ENCODE assay signal across 17 cellular contexts in genomic region chr14:51430079-51430478, GRCh38.
A peak's percentile ranks its signal among the peaks of the same experiment; 100 is the strongest.
DNase-seq lines count a peak whose midpoint lies in the region; ATAC-seq and TF ChIP-seq lines count a peak whose summit lies in the region.
"Had no signal": no experiment of that assay in that cellular context is flagged by ENCODE, and none has a peak within 500 bp of the region (broad histone marks: within the 10 kb centered on the region; RNA-seq: fewer than 3 reads in every experiment).

No MANE protein-coding gene starts in this region.

- H3K4me3 Mint-ChIP-seq in brain = peak overlapping the region in 2 of 5 experiments; percentile 7 to 23
- no peak overlapping the region for H3K4me3 Mint-ChIP-seq in activated CD8-positive, alpha-beta T cell treated with anti-CD3 and anti-CD28 coated beads for 36 hours
- H3K4me3 Mint-ChIP-seq in immature natural killer cell = no peak overlapping the region
- H3K4me3 Mint-ChIP-seq: activated CD4-positive, alpha-beta T cell treated with anti-CD3 and anti-CD28 coated beads, Interleukin-2, amount 10 ng/mL, durations not matched to agents 24 days and 14 days; activated naive CD8-positive, alpha-beta T cell treated with anti-CD3 and anti-CD28 coated beads, Interleukin-2, amount 10 ng/mL, durations not matched to agents 7 days and 5 days; activated T-cell treated with anti-CD3 and anti-CD28 coated beads, Interleukin-2, amount 50 U/mL, for 72 hours; central memory CD8-positive, alpha-beta T cell had no signal

- no peaks in the 10 kb centered on the region for H3K36me3 Mint-ChIP-seq in brain
- no peaks in the 10 kb centered on the region for H3K36me3 Mint-ChIP-seq in activated CD8-positive, alpha-beta T cell treated with anti-CD3 and anti-CD28 coated beads for 36 hours (ENCODE audit: low read depth)
- no peaks in the 10 kb centered on the region for H3K36me3 Mint-ChIP-seq in immature natural killer cell
- H3K36me3 Mint-ChIP-seq: activated naive CD8-positive, alpha-beta T cell treated with anti-CD3 and anti-CD28 coated beads, Interleukin-2, amount 10 ng/mL, durations not matched to agents 7 days and 5 days had no signal

- TF ChIP-seq CTCF in brain (conservative IDR thresholded peaks at IDR 0.05) (no peak), left ventricle myocardium inferior (IDR thresholded peaks at IDR 0.05; ENCODE audit: borderline replicate concordance) (no peak), testis (IDR thresholded peaks at IDR 0.05) (no peak)
- TF ChIP-seq CTCF in activated CD8-positive, alpha-beta T cell treated with anti-CD3 and anti-CD28 coated beads for 36 hours (IDR thresholded peaks at IDR 0.05) = no peak

- H3K4me3 ChIP-seq in left ventricle myocardium inferior (peak overlapping the region; percentile 12), testis (no peak overlapping the region)
- H3K4me3 ChIP-seq: skin epidermis, tibial artery had no signal

- H3K9me3 Mint-ChIP-seq in brain (peaks cover 0 to 4% (median 0%) of the 10 kb centered on the region in 5 experiments), immature natural killer cell (peaks cover 0 to 4% (median 0%) of the 10 kb centered on the region in 6 donors)
- no peaks in the 10 kb centered on the region for H3K9me3 Mint-ChIP-seq in activated CD8-positive, alpha-beta T cell treated with anti-CD3 and anti-CD28 coated beads for 36 hours
- H3K9me3 Mint-ChIP-seq: activated CD4-positive, alpha-beta T cell treated with anti-CD3 and anti-CD28 coated beads, Interleukin-2, amount 10 ng/mL, durations not matched to agents 24 days and 14 days; activated T-cell treated with anti-CD3 and anti-CD28 coated beads, Interleukin-2, amount 50 U/mL, for 72 hours; central memory CD8-positive, alpha-beta T cell had no signal

- CTCF ChIA-PET in activated CD8-positive, alpha-beta T cell treated with anti-CD3 and anti-CD28 coated beads for 36 hours (lab: Charles Lee) = no interaction called here

- ATAC-seq in activated CD8-positive, alpha-beta T cell treated with anti-CD3 and anti-CD28 coated beads for 36 hours = no peak
- ATAC-seq: activated T-cell treated with anti-CD3 and anti-CD28 coated beads, Interleukin-2, amount 50 U/mL, for 72 hours had no signal

- H3K36me3 ChIP-seq in left ventricle myocardium inferior = no peaks in the 10 kb centered on the region
- H3K36me3 ChIP-seq in testis (ENCODE audit: low read depth, missing control alignments) = no peaks in the 10 kb centered on the region
- H3K36me3 ChIP-seq: neutrophil, tibial artery had no signal

- H3K27ac Mint-ChIP-seq in brain (peak overlapping the region in 4 of 5 experiments; percentile 25 to 70 (median 50)), immature natural killer cell (no peak overlapping the region)
- H3K27ac Mint-ChIP-seq in activated CD8-positive, alpha-beta T cell treated with anti-CD3 and anti-CD28 coated beads for 36 hours = no peak overlapping the region
- H3K27ac Mint-ChIP-seq: activated CD4-positive, alpha-beta T cell treated with anti-CD3 and anti-CD28 coated beads, Interleukin-2, amount 10 ng/mL, durations not matched to agents 24 days and 14 days; activated naive CD8-positive, alpha-beta T cell treated with anti-CD3 and anti-CD28 coated beads, Interleukin-2, amount 10 ng/mL, durations not matched to agents 7 days and 5 days; activated T-cell treated with anti-CD3 and anti-CD28 coated beads, Interleukin-2, amount 50 U/mL, for 72 hours had no signal

- POLR2A ChIA-PET in activated CD8-positive, alpha-beta T cell treated with anti-CD3 and anti-CD28 coated beads for 36 hours (lab: Charles Lee) = no interaction called here

- peaks cover 39% of the 10 kb centered on the region for H3K4me1 Mint-ChIP-seq in brain
- no peaks in the 10 kb centered on the region for H3K4me1 Mint-ChIP-seq in activated CD8-positive, alpha-beta T cell treated with anti-CD3 and anti-CD28 coated beads for 36 hours (ENCODE audit: low read depth)
- no peaks in the 10 kb centered on the region for H3K4me1 Mint-ChIP-seq in immature natural killer cell
- H3K4me1 Mint-ChIP-seq: activated CD4-positive, alpha-beta T cell treated with anti-CD3 and anti-CD28 coated beads, Interleukin-2, amount 10 ng/mL, durations not matched to agents 24 days and 14 days; activated naive CD8-positive, alpha-beta T cell treated with anti-CD3 and anti-CD28 coated beads, Interleukin-2, amount 10 ng/mL, durations not matched to agents 7 days and 5 days; central memory CD8-positive, alpha-beta T cell had no signal

- no peaks in the 10 kb centered on the region for H3K9me3 ChIP-seq in left ventricle myocardium inferior (replicated peaks)
- no peaks in the 10 kb centered on the region for H3K9me3 ChIP-seq in testis
- H3K9me3 ChIP-seq: neutrophil, tibial artery had no signal

- DNase-seq in LHCN-M2 (ENCODE audit: low read depth) = peak; percentile 51
- DNase-seq in left ventricle myocardium inferior = no peak
- DNase-seq in substantia nigra (lab: John Stamatoyannopoulos, UW) = no peak
- DNase-seq in activated CD8-positive, alpha-beta T cell treated with anti-CD3 and anti-CD28 coated beads for 36 hours = no peak
- no peak for DNase-seq in testis
- DNase-seq in immature natural killer cell = no peak
- DNase-seq: activated CD4-positive, alpha-beta T cell treated with anti-CD3 and anti-CD28 coated beads, Interleukin-2, amount 10 ng/mL, durations not matched to agents 24 days and 14 days; activated naive CD8-positive, alpha-beta T cell treated with anti-CD3 and anti-CD28 coated beads, Interleukin-2, amount 10 ng/mL, durations not matched to agents 7 days and 5 days; activated T-cell treated with anti-CD3 and anti-CD28 coated beads, Interleukin-2, amount 50 U/mL, for 72 hours; HCEC 1CT; NCI-H2029; NCI-H524 treated with DMSO at 0.1 percent for 48 hours; tibial artery had no signal

- no peaks in the 10 kb centered on the region for H3K27me3 ChIP-seq in left ventricle myocardium inferior (ENCODE audit: low read depth)
- no peaks in the 10 kb centered on the region for H3K27me3 ChIP-seq in testis
- H3K27me3 ChIP-seq: tibial artery had no signal

- 33 to 48% methylated on average over 4 of the region's 4 CpGs for WGBS in testis, 2 donors

- H3K27ac ChIP-seq in left ventricle myocardium inferior (replicated peaks) (peak overlapping the region; percentile 74), substantia nigra (ENCODE audit: low read depth, low read length, poor library complexity, severe bottlenecking) (peak overlapping the region; percentile 18), testis (peak overlapping the region in 1 of 2 donors; percentile 38)
- H3K27ac ChIP-seq: neutrophil, tibial artery had no signal

- H3K27me3 Mint-ChIP-seq in brain = no peaks in the 10 kb centered on the region
- peaks cover 28% of the 10 kb centered on the region for H3K27me3 Mint-ChIP-seq in activated CD8-positive, alpha-beta T cell treated with anti-CD3 and anti-CD28 coated beads for 36 hours
- H3K27me3 Mint-ChIP-seq in immature natural killer cell (ENCODE audit: low read depth in 3 of 3) = peaks cover 0 to 9% (median 9%) of the 10 kb centered on the region in 3 donors

- TF ChIP-seq POLR2A in testis (IDR thresholded peaks at IDR 0.05) = no peak

- intact Hi-C loops in left ventricle myocardium inferior (cut with micrococcal nuclease) = no loop called here
- intact Hi-C loops in activated CD8-positive, alpha-beta T cell treated with anti-CD3 and anti-CD28 coated beads for 36 hours (cut with micrococcal nuclease) = no loop called here
- intact Hi-C loops in testis (cut with DNase I; ENCODE audit: low total_unique reads) = no loop called here

- H3K4me1 ChIP-seq in left ventricle myocardium inferior (peaks cover 44% of the 10 kb centered on the region), testis (peaks cover 11% of the 10 kb centered on the region)

Comparison
In these comparisons a context has a peak if more than half of its experiments do, and no peak if none do; other contexts are left out.
1. H3K27ac Mint-ChIP-seq: peak in brain (4 of 5); none in activated CD8-positive, alpha-beta T cell treated with anti-CD3 and anti-CD28 coated beads for 36 hours (single experiment) and immature natural killer cell (0 of 6).